26 cellular contexts compared by ENCODE assay signal in the genomic region with DNA sequence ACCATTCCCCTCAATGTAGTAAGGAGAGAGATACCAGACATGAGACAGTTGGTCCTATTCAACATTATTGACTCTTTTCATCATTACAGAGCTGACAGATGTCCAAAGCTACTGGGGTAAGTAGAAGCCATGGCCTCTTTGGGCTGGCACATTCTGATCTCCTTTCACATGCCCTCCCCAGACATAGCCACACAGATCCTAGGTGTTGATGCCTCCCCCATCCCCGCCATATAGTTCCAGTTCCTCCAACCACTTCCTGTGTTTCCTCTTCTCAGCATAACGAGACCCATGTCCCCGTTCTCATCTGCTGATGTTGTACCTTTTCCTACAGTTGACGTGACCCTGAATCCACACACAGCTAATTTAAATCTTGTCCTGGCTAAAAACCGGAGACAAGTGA. TPM values are rescaled to one million over a fixed set of nuclear protein-coding genes. Genes with fewer than 3 reads are reported as not detected.
"Had no signal": no experiment of that assay in that cellular context is flagged by ENCODE, and none has a peak within 500 bp of the region (broad histone marks: within the 10 kb centered on the region; RNA-seq: fewer than 3 reads in every experiment).

No MANE protein-coding gene starts in this region.

- H3K36me3 ChIP-seq: sigmoid colon, thyroid gland, uterus had no signal

- H3K4me2 ChIP-seq: hepatocyte had no signal

- H3K4me3 Mint-ChIP-seq: memory B cell; mesothelial cell of epicardium; natural killer cell; neural crest cell; stimulated activated naive B cell treated with anti-CD40 and anti-IgM and Interleukin-4, amounts not matched to agents 10 μg/mL and 1 μg/mL and 100 μg/mL, for 72 hours had no signal

- H3K79me2 ChIP-seq: hepatocyte had no signal

- H3K27me3 ChIP-seq: dorsolateral prefrontal cortex, hepatocyte, sigmoid colon, thyroid gland, upper lobe of left lung, uterus had no signal

- H2AFZ ChIP-seq: hepatocyte had no signal

- DNase-seq: dorsolateral prefrontal cortex; effector CD8-positive, alpha-beta T cell; foreskin melanocyte; head of caudate nucleus; kidney; left cardiac atrium; left ventricle myocardium inferior; lower lobe of right lung; natural killer cell; posterior cingulate gyrus; sigmoid colon; stimulated activated CD4-positive, alpha-beta T cell treated with anti-CD3 and anti-CD28 coated beads, Interleukin-2, amount 100 ng/mL, for 24 hours; stimulated activated CD4-positive, alpha-beta T cell treated with anti-CD3 and anti-CD28 coated beads, Interleukin-4, amount 100 ng/mL, for 4 hours; stimulated activated naive B cell treated with anti-CD40 and anti-IgM and Interleukin-4, amounts not matched to agents 10 μg/mL and 1 μg/mL and 100 μg/mL, for 72 hours; thyroid gland; upper lobe of left lung; uterus had no signal

- H3K27ac ChIP-seq: dorsolateral prefrontal cortex, hepatocyte, left ventricle myocardium inferior, lower lobe of right lung, sigmoid colon, skin epidermis, thyroid gland, upper lobe of left lung, uterus had no signal

- H3K27ac Mint-ChIP-seq: memory B cell; mesothelial cell of epicardium; natural killer cell; stimulated activated naive B cell treated with anti-CD40 and anti-IgM and Interleukin-4, amounts not matched to agents 10 μg/mL and 1 μg/mL and 100 μg/mL, for 72 hours had no signal

- H3K27me3 Mint-ChIP-seq: stimulated activated naive B cell treated with anti-CD40 and anti-IgM and Interleukin-4, amounts not matched to agents 10 μg/mL and 1 μg/mL and 100 μg/mL, for 72 hours had no signal

- H3K4me1 ChIP-seq: left ventricle myocardium inferior, lower lobe of right lung, thyroid gland, upper lobe of left lung, uterus had no signal

- H3K9me3 ChIP-seq: left ventricle myocardium inferior, lower lobe of right lung, sigmoid colon, thyroid gland, upper lobe of left lung, uterus had no signal

- ATAC-seq: left cardiac atrium; natural killer cell; stimulated activated naive B cell treated with anti-CD40 and anti-IgM and Interleukin-4, amounts not matched to agents 10 μg/mL and 1 μg/mL and 100 μg/mL, for 72 hours had no signal

- H3K4me1 Mint-ChIP-seq: natural killer cell, neural crest cell had no signal

- H3K9me3 Mint-ChIP-seq: memory B cell; mesothelial cell of epicardium; natural killer cell; neural crest cell; stimulated activated naive B cell treated with anti-CD40 and anti-IgM and Interleukin-4, amounts not matched to agents 10 μg/mL and 1 μg/mL and 100 μg/mL, for 72 hours had no signal

- H3K4me3 ChIP-seq: dorsolateral prefrontal cortex, hepatocyte, left ventricle myocardium inferior, lower lobe of right lung, sigmoid colon, skin epidermis, thyroid gland, upper lobe of left lung, uterus had no signal

- H3K36me3 Mint-ChIP-seq: memory B cell; natural killer cell; stimulated activated naive B cell treated with anti-CD40 and anti-IgM and Interleukin-4, amounts not matched to agents 10 μg/mL and 1 μg/mL and 100 μg/mL, for 72 hours had no signal

- FAIRE-seq: kidney had no signal

RNA-seq across cellular contexts. Expression of a gene that starts 29.8 kb away (rescaled TPM):
- total RNA-seq: hepatocyte, kidney, left cardiac atrium, left ventricle myocardium inferior, lower lobe of right lung, mesothelial cell of epicardium, mucosa of gallbladder, myocyte, natural killer cell, neural crest cell, osteocyte, pulmonary artery endothelial cell, sigmoid colon, thyroid gland, upper lobe of left lung, uterus had no signal
